Comparison of ENCODE assay signal across 24 cellular contexts in genomic region chr4:106063009-106063408, GRCh38.
A peak's percentile ranks its signal among the peaks of the same experiment; 100 is the strongest.
DNase-seq lines count a peak whose midpoint lies in the region; ATAC-seq and TF ChIP-seq lines count a peak whose summit lies in the region.
"Had no signal": no experiment of that assay in that cellular context is flagged by ENCODE, and none has a peak within 500 bp of the region (broad histone marks: within the 10 kb centered on the region; RNA-seq: fewer than 3 reads in every experiment).

No MANE protein-coding gene starts in this region.

- no peaks in the 10 kb centered on the region for H3K9me3 ChIP-seq in PC-3 (ENCODE audit: low read length)
- H3K9me3 ChIP-seq: breast epithelium, gastroesophageal sphincter, prostate gland had no signal

- 0 out of 2 replicates have a peak overlapping the region, but pooled peaks have one; percentile 13 for H3K27ac ChIP-seq in PC-3 (ENCODE audit: low read length)
- H3K27ac ChIP-seq: breast epithelium, prostate gland had no signal

- no peak for TF ChIP-seq CTCF in PC-3 (conservative IDR thresholded peaks at IDR 0.05; ENCODE audit: low read depth, low read length)

- H3K27me3 ChIP-seq in PC-3 (ENCODE audit: low read length), result no peaks in the 10 kb centered on the region
- H3K27me3 ChIP-seq: breast epithelium, gastroesophageal sphincter had no signal

- BruUV-seq in PC-3 (replicated peaks; lab: Mats Ljungman, UMichigan), result no TSS peak

- peaks cover 4% of the 10 kb centered on the region for H3F3A ChIP-seq in PC-3 (ENCODE audit: low read length, unreplicated experiment)

- H2AFZ ChIP-seq in PC-3 (ENCODE audit: low read length), result no peak overlapping the region

- intact Hi-C loops in PC-3 (cut with micrococcal nuclease), result loop anchor here (10.0 kb wide), 2 partner anchors 148 to 348 kb away; no protein-coding TSS in a partner anchor

- POLR2A ChIA-PET in PC-3 (lab: Charles Lee; ENCODE audit: unreplicated experiment), result no interaction called here

- H3K36me3 ChIP-seq in PC-3 (ENCODE audit: low read depth, low read length), result no peaks in the 10 kb centered on the region
- H3K36me3 ChIP-seq: breast epithelium, gastroesophageal sphincter, prostate gland had no signal

- H3K79me2 ChIP-seq in PC-3 (ENCODE audit: low read length), result no peaks in the 10 kb centered on the region

- ATAC-seq in PC-3 (peak; percentile 27; the same call in 1 of the 2 replicates), HG03159 (IDR thresholded peaks at IDR 0.05; ENCODE audit: unreplicated experiment) (no peak), HG02884 (IDR thresholded peaks at IDR 0.05; ENCODE audit: unreplicated experiment) (no peak)
- ATAC-seq: activated CD8-positive, alpha-beta memory T cell treated with anti-CD3 and anti-CD28 coated beads, Interleukin-2, amount 10 ng/mL, durations not matched to agents 7 days and 5 days; gastroesophageal sphincter; left colon had no signal

- DNase-seq in EL, result peak; percentile 20
- DNase-seq in PC-3, result peak; percentile 61
- peak; percentile 9 for DNase-seq in dermis blood vessel endothelial cell
- peak; percentile 31 for DNase-seq in non-pigmented ciliary epithelial cell (ENCODE audit: low read depth)
- DNase-seq in NCI-H2029 treated with DMSO at 0.1 percent for 48 hours (lab: John Stamatoyannopoulos, UW), result no peak
- DNase-seq in NCI-H1417 (lab: John Stamatoyannopoulos, UW), result no peak
- DNase-seq: activated CD4-positive, alpha-beta T cell treated with anti-CD3 and anti-CD28 coated beads for 48 hours; activated CD8-positive, alpha-beta memory T cell treated with anti-CD3 and anti-CD28 coated beads, Interleukin-2, amount 10 ng/mL, durations not matched to agents 7 days and 5 days; activated naive CD8-positive, alpha-beta T cell treated with anti-CD3 and anti-CD28 coated beads for 36 hours; CD8-positive, alpha-beta memory T cell; DND-41; erythroblast; left colon; midbrain; MM.1S; NCI-H1436 treated with DMSO at 0.1 percent for 48 hours; NCI-H2171 treated with DMSO at 0.1 percent for 48 hours; Right ventricle myocardium superior; stimulated activated CD4-positive, alpha-beta T cell treated with anti-CD3 and anti-CD28 coated beads, Interleukin-4, amount 100 ng/mL, for 24 hours had no signal

- no peak overlapping the region for H3K4me3 ChIP-seq in PC-3 (ENCODE audit: low read length)
- H3K4me3 ChIP-seq: breast epithelium, gastroesophageal sphincter, prostate gland had no signal

- H3K9ac ChIP-seq in PC-3 (ENCODE audit: low read length), result no peak overlapping the region

- CTCF ChIA-PET in PC-3 (lab: Charles Lee), result no interaction called here

- H3K4me2 ChIP-seq in PC-3 (ENCODE audit: low read length), result peak overlapping the region; percentile 42; the same call in 1 of the 2 replicates

- H3K4me1 ChIP-seq in PC-3 (ENCODE audit: insufficient read depth, low read length), result peaks cover 29% of the 10 kb centered on the region
- H3K4me1 ChIP-seq: breast epithelium, prostate gland had no signal

- H4K20me1 ChIP-seq in PC-3 (ENCODE audit: low read length), result no peaks in the 10 kb centered on the region

- H3K9me2 ChIP-seq in PC-3 (replicated peaks; ENCODE audit: low read length), result no peaks in the 10 kb centered on the region

Comparison
In these comparisons a context has a peak if more than half of its experiments do, and no peak if none do; other contexts are left out.
1. DNase-seq: peak in EL (single experiment), PC-3 (single experiment), dermis blood vessel endothelial cell (single experiment) and non-pigmented ciliary epithelial cell (single experiment); none in NCI-H2029 treated with DMSO at 0.1 percent for 48 hours (single experiment) and NCI-H1417 (0 of 3).